18 cellular contexts compared by ENCODE assay signal in the genomic region with DNA sequence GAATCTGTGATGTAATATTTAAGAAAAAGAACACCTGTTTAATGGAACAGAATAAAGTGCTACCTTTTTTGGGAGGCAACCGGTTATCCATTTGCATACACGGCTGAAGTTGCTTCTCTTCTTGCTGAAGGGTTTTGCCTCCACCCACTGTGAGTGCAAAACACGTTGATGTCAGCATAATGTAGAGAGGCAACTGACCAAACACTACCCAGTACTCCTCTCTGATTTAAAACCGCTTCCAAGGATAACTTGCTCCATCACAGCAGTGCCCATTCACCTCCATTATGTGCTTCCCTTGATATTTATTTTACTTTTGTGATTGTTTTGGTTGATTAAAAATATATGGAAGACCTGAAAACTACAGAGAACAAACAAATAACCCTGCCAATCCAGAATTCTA. TPM values are rescaled to one million over a fixed set of nuclear protein-coding genes. Genes with fewer than 3 reads are reported as not detected.
DNase-seq lines count a peak whose midpoint lies in the region; ATAC-seq, FAIRE-seq and TF ChIP-seq lines count a peak whose summit lies in the region.
"Had no signal": no experiment of that assay in that cellular context is flagged by ENCODE, and none has a peak within 500 bp of the region (broad histone marks: within the 10 kb centered on the region; RNA-seq: fewer than 3 reads in every experiment).

No MANE protein-coding gene starts in this region.

- peak overlapping the region; percentile 58 for H3K4me3 ChIP-seq in epithelial cell of proximal tubule (ENCODE audit: low read depth, low read length)
- H3K4me3 ChIP-seq in HepG2 (replicated peaks in 1 of 3; ENCODE audit: insufficient read depth in 1 of 3, low read depth in 2 of 3, low read length in 3 of 3) = 0 out of 6 replicates have a peak overlapping the region, but pooled peaks of 1 of the 3 experiments have one; percentile 33
- H3K4me3 ChIP-seq: BLaER1 had no signal

- 56% methylated on average over 4 of the region's 4 CpGs for WGBS in HepG2 (ENCODE audit: low lambda C conversion rate)

- TF ChIP-seq EP300 in HepG2 (IDR thresholded peaks at IDR 0.05; ENCODE audit: low read depth in 2 of 2, low read length in 2 of 2) (no peak), HepG2 (CRISPR knock-in tag; IDR thresholded peaks at IDR 0.05; ENCODE audit: borderline replicate concordance) (no peak)

- ATAC-seq in HepG2 (no peak), GM21619 (IDR thresholded peaks at IDR 0.05; ENCODE audit: unreplicated experiment) (no peak)

- FAIRE-seq in GM12892 (lab: Jason Lieb, UNC) = peak; percentile 66
- FAIRE-seq in HepG2 (lab: Jason Lieb, UNC) = no peak
- FAIRE-seq: A204.1 had no signal

- TF ChIP-seq POLR2A in GM12892 (IDR thresholded peaks at IDR 0.05; ENCODE audit: low read depth, low read length) = no peak
- TF ChIP-seq POLR2A in HepG2 (IDR thresholded peaks at IDR 0.05; ENCODE audit: insufficient read depth in 1 of 2, low read depth in 2 of 2, low read length in 2 of 2) = no peak

- in situ Hi-C loops in HepG2 (cut with HindIII; ENCODE audit: extremely low pct_ligation_motif_present, low pct_unique_long_range_greater_than_20kb) = no loop called here

- no peaks in the 10 kb centered on the region for H3K36me3 ChIP-seq in HepG2 (replicated peaks in 1 of 2; ENCODE audit: control insufficient read depth in 1 of 2, insufficient read depth in 2 of 2, low read length in 2 of 2)
- H3K36me3 ChIP-seq: BLaER1 had no signal

- CTCF ChIA-PET in HepG2 (lab: Yijun Ruan, JAX; ENCODE audit: low intra/inter-chr PET ratio, low total read pairs) = no interaction called here

- intact Hi-C loops in HepG2 (cut with micrococcal nuclease; ENCODE audit: unreplicated experiment) = loop anchor here (5.0 kb wide), 1 partner anchor 112 kb away; no protein-coding TSS in a partner anchor

- POLR2A ChIA-PET in HepG2 (lab: Yijun Ruan, JAX) = no interaction called here

- peak overlapping the region; percentile 89 for H3K4me2 ChIP-seq in HepG2 (ENCODE audit: low read depth, low read length)
- H3K4me2 ChIP-seq: BLaER1 had no signal

- peaks cover 61% of the 10 kb centered on the region for H3K4me1 ChIP-seq in HepG2 (ENCODE audit: insufficient read depth, low read length)
- H3K4me1 ChIP-seq: BLaER1 had no signal

- no peaks in the 10 kb centered on the region for H4K20me1 ChIP-seq in HepG2 (ENCODE audit: insufficient read depth, low read length)
- H4K20me1 ChIP-seq: BLaER1 had no signal

- no peak for TF ChIP-seq RAD21 in HepG2 (CRISPR knock-in tag; IDR thresholded peaks at IDR 0.05)

- H2AFZ ChIP-seq in HepG2 (ENCODE audit: low read length) = no peak overlapping the region

- DNase-seq in GM12892 (ENCODE audit: insufficient read length) (no peak), epithelial cell of proximal tubule (ENCODE audit: low read depth) (no peak), HepG2 (ENCODE audit: low spot score) (no peak), NCI-H1436 treated with DMSO at 0.1 percent for 48 hours (lab: John Stamatoyannopoulos, UW) (no peak), superior temporal gyrus (ENCODE audit: extremely low spot score) (no peak), RPMI8226 (no peak)
- DNase-seq: CD4-positive, alpha-beta memory T cell; DMS153; DMS79; GDM1; GOT3; H9 had no signal

- BruUV-seq in HepG2 (replicated peaks; lab: Mats Ljungman, UMichigan) = no TSS peak

- no peak overlapping the region for H3K9ac ChIP-seq in HepG2 (ENCODE audit: insufficient read depth, low read depth, low read length)
- H3K9ac ChIP-seq: BLaER1 had no signal

- H3K9me3 ChIP-seq in HepG2 (ENCODE audit: low read length) = no peaks in the 10 kb centered on the region
- H3K9me3 ChIP-seq: BLaER1 had no signal

- TF ChIP-seq CTCF in epithelial cell of proximal tubule (conservative IDR thresholded peaks at IDR 0.05; ENCODE audit: low read depth, low read length) = no peak
- TF ChIP-seq CTCF in HepG2 (CRISPR knock-in tag; IDR thresholded peaks at IDR 0.05) = no peak

- H3K27ac ChIP-seq in HepG2 (ENCODE audit: extremely low read length, insufficient read depth, low read length) = no peak overlapping the region
- H3K27ac ChIP-seq: BLaER1 had no signal

- H3K79me2 ChIP-seq in HepG2 (ENCODE audit: insufficient read depth, low read length) = no peaks in the 10 kb centered on the region

- H3K27me3 ChIP-seq in HepG2 (ENCODE audit: control insufficient read depth in 1 of 2, insufficient read depth in 2 of 2, low read length in 2 of 2) = no peaks in the 10 kb centered on the region
- H3K27me3 ChIP-seq: BLaER1 had no signal

TF ChIP-seq in HepG2, 621 proteins besides CTCF, POLR2A, EP300 and RAD21 (continues in another document):
- TF ChIP-seq SETDB1 (CRISPR knock-in tag; IDR thresholded peaks at IDR 0.05; ENCODE audit: borderline replicate concordance) = no peak
- TF ChIP-seq, protein P1, sequence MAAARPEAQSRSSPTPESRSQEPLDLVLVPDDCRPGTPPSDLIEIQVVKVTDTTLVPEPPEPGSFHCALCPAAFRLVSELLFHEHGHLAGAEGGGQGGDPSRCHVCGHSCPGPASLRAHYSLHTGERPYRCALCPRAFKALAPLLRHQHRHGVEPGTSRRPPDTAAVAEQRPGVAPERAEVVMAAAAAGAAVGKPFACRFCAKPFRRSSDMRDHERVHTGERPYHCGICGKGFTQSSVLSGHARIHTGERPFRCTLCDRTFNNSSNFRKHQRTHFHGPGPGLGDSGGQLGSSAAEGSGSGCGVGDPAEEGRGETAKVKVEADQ (CRISPR knock-in tag; IDR thresholded peaks at IDR 0.05; ENCODE audit: borderline replicate concordance) = no peak
- TF ChIP-seq BORCS8-MEF2B (CRISPR knock-in tag; IDR thresholded peaks at IDR 0.05) = no peak
- peak; percentile 75 to 77 for TF ChIP-seq MAFK (conservative IDR thresholded peaks at IDR 0.05 in 1 of 2, IDR thresholded peaks at IDR 0.05 in 1 of 2; ENCODE audit: low read length in 2 of 2)
- TF ChIP-seq ZNF703 (CRISPR knock-in tag; IDR thresholded peaks at IDR 0.05; ENCODE audit: borderline replicate concordance) = no peak

RNA-seq across cellular contexts. Expression of a gene that starts 1.4 kb away (rescaled TPM):
- not detected for polyA plus RNA-seq in GM12892 (2012; ENCODE audit: missing spikeins)
- total RNA-seq in epithelial cell of proximal tubule (not detected in 2 replicates), HepG2 (2016; rRNA removed; fragmentation: Illumina TruSeq; extraction: Trizol) (0.09 TPM in 1 of 2 replicates, not detected in the other)
- not detected in 2 replicates for total RNA-seq in HepG2 (2016; cell fraction: cytosol; rRNA removed; fragmentation: Illumina TruSeq; extraction: Trizol; ENCODE audit: low read depth)
- 0.09 TPM in 1 of 2 replicates, not detected in the other for total RNA-seq in HepG2 (2016; cell fraction: insoluble cytoplasmic fraction; rRNA removed; fragmentation: Illumina TruSeq; extraction: Trizol)
- total RNA-seq in HepG2 (2016; cell fraction: membrane; rRNA removed; fragmentation: Illumina TruSeq; extraction: Trizol) = not detected in 2 replicates
- 0.31 TPM in 1 of 2 replicates, not detected in the other for total RNA-seq in HepG2 (2016; cell fraction: nucleus; rRNA removed; fragmentation: Illumina TruSeq; extraction: Trizol)
- polyA plus RNA-seq in HepG2 (2011; rRNA removed) = 2.1 TPM in 2 replicates
- polyA plus RNA-seq in HepG2 (2011; cell fraction: cytosol; rRNA removed) = 1.3 and 1.8 TPM in 2 replicates
- polyA plus RNA-seq in HepG2 (2011; cell fraction: nucleus; rRNA removed) = 3.2 and 3.6 TPM in 2 replicates
- 6.8 and 19.2 TPM in 2 replicates for polyA plus RNA-seq in HepG2 (2012)
- not detected in 2 replicates for polyA plus RNA-seq in HepG2 (2016; cell fraction: cytosol; fragmentation: Illumina TruSeq; extraction: Trizol; ENCODE audit: low read depth)
- polyA plus RNA-seq in HepG2 (2016; cell fraction: insoluble cytoplasmic fraction; fragmentation: Illumina TruSeq; extraction: Trizol; ENCODE audit: low read depth) = not detected in 2 replicates
- not detected in 2 replicates for polyA plus RNA-seq in HepG2 (2016; cell fraction: membrane; fragmentation: Illumina TruSeq; extraction: Trizol; ENCODE audit: low read depth)
- polyA plus RNA-seq in HepG2 (2016; cell fraction: nucleus; fragmentation: Illumina TruSeq; extraction: Trizol; ENCODE audit: insufficient read depth, low read depth) = not detected in 2 replicates
- polyA minus RNA-seq in HepG2 (2011; rRNA and poly(A)+ RNA removed; ENCODE audit: low replicate concordance) = 2.6 TPM in 1 of 2 replicates, not detected in the other
- 0.79 and 1.3 TPM in 2 replicates for polyA minus RNA-seq in HepG2 (2011; cell fraction: cytosol; rRNA and poly(A)+ RNA removed)
- polyA minus RNA-seq in HepG2 (2011; cell fraction: nucleus; rRNA and poly(A)+ RNA removed) = 4.0 and 6.5 TPM in 2 replicates
- total RNA-seq: Daoy, H9 had no signal
- polyA plus RNA-seq: AG04450; CD14-positive monocyte; CD4-positive, alpha-beta memory T cell had no signal

RNA-seq across cellular contexts. Expression of a gene that starts 43.6 kb away (rescaled TPM):
- polyA plus RNA-seq in GM12892 (2012; ENCODE audit: missing spikeins) = not detected
- total RNA-seq in epithelial cell of proximal tubule (not detected in 2 replicates), HepG2 (2016; rRNA removed; fragmentation: Illumina TruSeq; extraction: Trizol) (0.09 TPM in 1 of 2 replicates, not detected in the other)
- total RNA-seq in HepG2 (2016; cell fraction: cytosol; rRNA removed; fragmentation: Illumina TruSeq; extraction: Trizol; ENCODE audit: low read depth) = not detected in 2 replicates
- not detected in 2 replicates for total RNA-seq in HepG2 (2016; cell fraction: insoluble cytoplasmic fraction; rRNA removed; fragmentation: Illumina TruSeq; extraction: Trizol)
- not detected in 2 replicates for total RNA-seq in HepG2 (2016; cell fraction: membrane; rRNA removed; fragmentation: Illumina TruSeq; extraction: Trizol)
- total RNA-seq in HepG2 (2016; cell fraction: nucleus; rRNA removed; fragmentation: Illumina TruSeq; extraction: Trizol) = not detected in 2 replicates
- 0.08 and 0.11 TPM in 2 replicates for polyA plus RNA-seq in HepG2 (2011; rRNA removed)
- polyA plus RNA-seq in HepG2 (2011; cell fraction: cytosol; rRNA removed) = 0.05 TPM in 1 of 2 replicates, not detected in the other
- 0.48 and 0.58 TPM in 2 replicates for polyA plus RNA-seq in HepG2 (2011; cell fraction: nucleus; rRNA removed)
- 0.60 and 2.0 TPM in 2 replicates for polyA plus RNA-seq in HepG2 (2012)
- not detected in 2 replicates for polyA plus RNA-seq in HepG2 (2016; cell fraction: cytosol; fragmentation: Illumina TruSeq; extraction: Trizol; ENCODE audit: low read depth)
- not detected in 2 replicates for polyA plus RNA-seq in HepG2 (2016; cell fraction: insoluble cytoplasmic fraction; fragmentation: Illumina TruSeq; extraction: Trizol; ENCODE audit: low read depth)
- not detected in 2 replicates for polyA plus RNA-seq in HepG2 (2016; cell fraction: membrane; fragmentation: Illumina TruSeq; extraction: Trizol; ENCODE audit: low read depth)
- polyA plus RNA-seq in HepG2 (2016; cell fraction: nucleus; fragmentation: Illumina TruSeq; extraction: Trizol; ENCODE audit: insufficient read depth, low read depth) = not detected in 2 replicates
- not detected in 2 replicates for polyA minus RNA-seq in HepG2 (2011; rRNA and poly(A)+ RNA removed; ENCODE audit: low replicate concordance)
- not detected in 2 replicates for polyA minus RNA-seq in HepG2 (2011; cell fraction: cytosol; rRNA and poly(A)+ RNA removed)
- not detected in 2 replicates for polyA minus RNA-seq in HepG2 (2011; cell fraction: nucleus; rRNA and poly(A)+ RNA removed)
- total RNA-seq: Daoy, H9 had no signal
- polyA plus RNA-seq: CD14-positive monocyte had no signal
